1 cellular context compared by ENCODE assay signal in genomic region chr19:29945433-29945832, GRCh38.
TF ChIP-seq lines count a peak whose summit lies in the region.

No MANE protein-coding gene starts in this region.

TF ChIP-seq in HepG2, 621 proteins besides CTCF, POLR2A, EP300 and RAD21:
- TF ChIP-seq GMEB2 (CRISPR knock-in tag; IDR thresholded peaks at IDR 0.05; ENCODE audit: low read depth) (no peak), SAP130 (CRISPR knock-in tag; IDR thresholded peaks at IDR 0.05; ENCODE audit: low read depth) (no peak), FOXK1 (CRISPR knock-in tag; IDR thresholded peaks at IDR 0.05; ENCODE audit: borderline replicate concordance, low read depth) (no peak), KDM1A (CRISPR knock-in tag; IDR thresholded peaks at IDR 0.05) (no peak), BHLHE40 (IDR thresholded peaks at IDR 0.05; ENCODE audit: low read length) (no peak), ETV5 (CRISPR knock-in tag; IDR thresholded peaks at IDR 0.05; ENCODE audit: borderline replicate concordance) (no peak), TOPORS (CRISPR knock-in tag; IDR thresholded peaks at IDR 0.05) (no peak), ZFY (CRISPR knock-in tag; IDR thresholded peaks at IDR 0.05) (no peak), ELK4 (CRISPR knock-in tag; IDR thresholded peaks at IDR 0.05; ENCODE audit: borderline replicate concordance) (no peak), ONECUT2 (CRISPR knock-in tag; IDR thresholded peaks at IDR 0.05) (no peak), XBP1 (CRISPR knock-in tag; IDR thresholded peaks at IDR 0.05) (no peak), RFX5 (IDR thresholded peaks at IDR 0.05; ENCODE audit: low read depth, low read length) (no peak)
- TF ChIP-seq, protein P1, sequence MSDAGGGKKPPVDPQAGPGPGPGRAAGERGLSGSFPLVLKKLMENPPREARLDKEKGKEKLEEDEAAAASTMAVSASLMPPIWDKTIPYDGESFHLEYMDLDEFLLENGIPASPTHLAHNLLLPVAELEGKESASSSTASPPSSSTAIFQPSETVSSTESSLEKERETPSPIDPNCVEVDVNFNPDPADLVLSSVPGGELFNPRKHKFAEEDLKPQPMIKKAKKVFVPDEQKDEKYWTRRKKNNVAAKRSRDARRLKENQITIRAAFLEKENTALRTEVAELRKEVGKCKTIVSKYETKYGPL (CRISPR knock-in tag; IDR thresholded peaks at IDR 0.05): no peak
- TF ChIP-seq, protein P2, sequence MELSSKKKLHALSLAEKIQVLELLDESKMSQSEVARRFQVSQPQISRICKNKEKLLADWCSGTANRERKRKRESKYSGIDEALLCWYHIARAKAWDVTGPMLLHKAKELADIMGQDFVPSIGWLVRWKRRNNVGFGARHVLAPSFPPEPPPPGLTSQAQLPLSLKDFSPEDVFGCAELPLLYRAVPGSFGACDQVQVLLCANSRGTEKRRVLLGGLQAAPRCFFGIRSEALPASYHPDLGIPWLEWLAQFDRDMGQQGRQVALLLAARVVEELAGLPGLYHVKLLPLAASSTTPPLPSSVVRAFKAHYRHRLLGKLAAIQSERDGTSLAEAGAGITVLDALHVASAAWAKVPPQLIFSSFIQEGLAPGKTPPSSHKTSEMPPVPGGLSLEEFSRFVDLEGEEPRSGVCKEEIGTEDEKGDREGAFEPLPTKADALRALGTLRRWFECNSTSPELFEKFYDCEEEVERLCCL (CRISPR knock-in tag; IDR thresholded peaks at IDR 0.05; ENCODE audit: borderline replicate concordance): no peak
